ENCODE assay signal across 8 cellular contexts in the genomic region with DNA sequence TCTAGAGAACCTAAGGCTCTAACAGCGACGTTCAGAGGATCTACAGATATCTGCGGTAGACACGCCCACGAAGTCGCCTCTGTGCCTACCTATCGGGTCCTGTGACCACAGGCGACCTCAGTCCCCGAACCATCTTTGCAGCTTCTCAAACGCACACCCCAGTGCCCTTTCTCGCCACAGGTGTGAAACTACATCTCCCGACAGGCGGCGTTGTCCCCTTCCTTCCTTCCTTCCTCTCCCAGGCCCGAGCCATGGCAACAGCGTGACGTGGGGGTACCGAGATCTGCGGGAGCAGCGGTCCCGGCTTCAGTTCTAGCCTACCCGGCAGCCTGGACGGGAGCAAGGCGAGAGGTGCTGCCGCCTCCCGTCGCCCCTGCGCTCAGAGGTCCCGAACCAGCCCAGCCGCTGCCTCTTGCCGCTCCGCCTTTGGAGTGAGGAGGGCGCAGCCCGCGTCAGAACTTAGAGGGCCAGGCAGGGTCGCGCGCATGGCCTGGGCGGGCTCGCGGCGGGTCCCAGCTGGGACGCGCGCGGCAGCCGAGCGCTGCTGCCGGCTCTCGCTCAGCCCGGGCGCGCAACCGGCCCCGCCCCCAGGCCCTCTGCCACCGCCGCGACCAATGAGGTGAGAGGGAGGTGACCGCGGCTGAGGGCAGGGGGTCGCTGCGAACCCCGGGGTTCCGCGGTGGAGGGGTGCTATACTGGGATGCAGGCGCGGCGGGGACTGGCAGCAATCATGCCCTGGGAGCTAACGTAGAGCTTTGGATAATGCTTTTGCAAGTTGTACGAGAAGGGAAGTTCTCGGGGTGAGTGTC. TPM values are rescaled to one million over a fixed set of nuclear protein-coding genes. Genes with fewer than 3 reads are reported as not detected.
DNase-seq lines count a peak whose midpoint lies in the region; ATAC-seq and TF ChIP-seq lines count a peak whose summit lies in the region.

A gene (plus strand): TSS at position 309 of the 809 bp plus-strand sequence. CDS start 177 bp downstream, at position 486.

- peak within 1 kb of the TSS; percentile 86 for H3K27ac Mint-ChIP-seq in dendritic cell treated with granulocyte-macrophage colony-stimulating factor and Interleukin-4, amounts not matched to agents 40 ng/mL and 50 ng/mL, for 4 days

- H3K4me1 ChIP-seq in left lung: peaks cover 4 to 18% of the 10 kb centered on the region in 2 donors

- TF ChIP-seq CTCF in C4-2B (conservative IDR thresholded peaks at IDR 0.05) (peak; percentile 68), left lung (IDR thresholded peaks at IDR 0.05) (peak; percentile 41 to 56)

- H3K4me3 Mint-ChIP-seq in dendritic cell treated with granulocyte-macrophage colony-stimulating factor and Interleukin-4, amounts not matched to agents 40 ng/mL and 50 ng/mL, for 4 days: peak within 1 kb of the TSS; percentile 91

- intact Hi-C loops in dendritic cell treated with granulocyte-macrophage colony-stimulating factor and Interleukin-4, amounts not matched to agents 40 ng/mL and 50 ng/mL, for 4 days (cut with micrococcal nuclease): loop anchor here (1.0 kb wide), 1 partner anchor 33 kb away; a partner anchor contains a TSS
- intact Hi-C loops in left lung (cut with DNase I): no loop called here

- H3K4me3 ChIP-seq in left lung: peak within 1 kb of the TSS; percentile 68 to 79

- H3K27ac ChIP-seq in C4-2B: peak within 1 kb of the TSS; percentile 59
- peak within 1 kb of the TSS; percentile 93 to 94 for H3K27ac ChIP-seq in left lung

- H3K27me3 Mint-ChIP-seq in dendritic cell treated with granulocyte-macrophage colony-stimulating factor and Interleukin-4, amounts not matched to agents 40 ng/mL and 50 ng/mL, for 4 days: no peaks in the 10 kb centered on the region

- DNase-seq in NCI-H69 (lab: John Stamatoyannopoulos, UW) (peak; percentile 95), left lung (peak; percentile 92 to 95)
- DNase-seq in activated CD4-positive, alpha-beta T cell treated with anti-CD3 and anti-CD28 coated beads, Interleukin-2, amount 50 U/mL, for 24 hours (ENCODE audit: low read depth in 1 of 2, low spot score in 1 of 2): peak; percentile 66 to 84
- DNase-seq in stimulated activated CD4-positive, alpha-beta T cell treated with anti-CD3 and anti-CD28 coated beads, Interleukin-2, amount 100 ng/mL, for 48 hours: peak; percentile 73 to 77

- H3K9me3 ChIP-seq in left lung: no peaks in the 10 kb centered on the region

- H3K36me3 Mint-ChIP-seq in dendritic cell treated with granulocyte-macrophage colony-stimulating factor and Interleukin-4, amounts not matched to agents 40 ng/mL and 50 ng/mL, for 4 days (ENCODE audit: low read depth): peaks cover 35% of the 10 kb centered on the region

- ATAC-seq in GM19324 (IDR thresholded peaks at IDR 0.05; ENCODE audit: low FRiP score, unreplicated experiment): peak; percentile 90
- peak; percentile 85 for ATAC-seq in HG03460 (IDR thresholded peaks at IDR 0.05; ENCODE audit: unreplicated experiment)
- peak; percentile 98 for ATAC-seq in left lung

- peaks cover 0 to 16% of the 10 kb centered on the region in 2 donors for H3K36me3 ChIP-seq in left lung

- H3K27me3 ChIP-seq in left lung: no peaks in the 10 kb centered on the region

- peaks cover 19% of the 10 kb centered on the region for H3K4me1 Mint-ChIP-seq in dendritic cell treated with granulocyte-macrophage colony-stimulating factor and Interleukin-4, amounts not matched to agents 40 ng/mL and 50 ng/mL, for 4 days (ENCODE audit: low read depth)

- no peaks in the 10 kb centered on the region for H3K9me3 Mint-ChIP-seq in dendritic cell treated with granulocyte-macrophage colony-stimulating factor and Interleukin-4, amounts not matched to agents 40 ng/mL and 50 ng/mL, for 4 days

RNA-seq across cellular contexts. Expression of the gene that starts here (rescaled TPM):
- 10 to 100 TPM in 1 of 2 donors, 1 to 10 TPM in 1; 9.4 to 10.9 TPM for total RNA-seq in left lung

Comparison
In these comparisons a context has a peak if more than half of its experiments do, and no peak if none do; other contexts are left out.
1. Peak in every context shown above with its lines: DNase-seq, ATAC-seq, H3K4me3 ChIP-seq and H3K27ac ChIP-seq.